18 cellular contexts compared by ENCODE assay signal in genomic region chr21:33028271-33028670, GRCh38. TPM values are rescaled to one million over a fixed set of nuclear protein-coding genes. Genes with fewer than 3 reads are reported as not detected.
DNase-seq lines count a peak whose midpoint lies in the region; ATAC-seq and TF ChIP-seq lines count a peak whose summit lies in the region.
"Had no signal": no experiment of that assay in that cellular context is flagged by ENCODE, and none has a peak within 500 bp of the region (broad histone marks: within the 10 kb centered on the region; RNA-seq: fewer than 3 reads in every experiment).

No MANE protein-coding gene starts in this region.

- no peak overlapping the region for H3K27ac Mint-ChIP-seq in activated CD4-positive, alpha-beta T cell treated with anti-CD3 and anti-CD28 coated beads for 36 hours
- H3K27ac Mint-ChIP-seq in central memory CD8-positive, alpha-beta T cell (ENCODE audit: low read depth) = no peak overlapping the region
- H3K27ac Mint-ChIP-seq: progenitor cell of endocrine pancreas had no signal

- peak overlapping the region; percentile 51 for H3K4me3 Mint-ChIP-seq in activated CD4-positive, alpha-beta T cell treated with anti-CD3 and anti-CD28 coated beads for 36 hours
- H3K4me3 Mint-ChIP-seq in central memory CD8-positive, alpha-beta T cell = peak overlapping the region; percentile 46

- CTCF ChIA-PET in activated CD4-positive, alpha-beta T cell treated with anti-CD3 and anti-CD28 coated beads for 36 hours (lab: Charles Lee) = interaction anchor here (0.5 to 1.2 kb wide), 3 partner anchors 26 to 354 kb away, joined by 3 read pairs; no protein-coding TSS in a partner anchor

- intact Hi-C loops in activated CD4-positive, alpha-beta T cell treated with anti-CD3 and anti-CD28 coated beads for 36 hours (cut with DNase I, micrococcal nuclease) = loop anchor here (2.0 to 10.0 kb wide), 2 partner anchors 43 to 97 kb away; partner anchors contain the start of gene OLIG1 (in 1 of the 2)

- DNase-seq in activated CD4-positive, alpha-beta T cell treated with anti-CD3 and anti-CD28 coated beads for 36 hours = no peak
- DNase-seq in activated CD4-positive, alpha-beta T cell treated with anti-CD3 and anti-CD28 coated beads for 4 hours = no peak
- DNase-seq in GM20000 (ENCODE audit: low spot score) (peak; percentile 34), retina (peak; percentile 42), NCI-H187 treated with DMSO at 0.1 percent for 48 hours (lab: John Stamatoyannopoulos, UW) (no peak)
- DNase-seq in central memory CD8-positive, alpha-beta T cell (ENCODE audit: low spot score in 2 of 2) = no peak
- DNase-seq: activated CD4-positive, CD25-positive, alpha-beta regulatory T cell; effector CD4-positive, alpha-beta T cell; GF-D8; left cardiac atrium; NCI-H1694; testis had no signal

- H3K9me3 Mint-ChIP-seq in activated CD4-positive, alpha-beta T cell treated with anti-CD3 and anti-CD28 coated beads for 36 hours (ENCODE audit: low read depth) = no peaks in the 10 kb centered on the region
- no peaks in the 10 kb centered on the region for H3K9me3 Mint-ChIP-seq in central memory CD8-positive, alpha-beta T cell

- H3K4me1 Mint-ChIP-seq in activated CD4-positive, alpha-beta T cell treated with anti-CD3 and anti-CD28 coated beads for 36 hours = peaks cover 37% of the 10 kb centered on the region
- peaks cover 32% of the 10 kb centered on the region for H3K4me1 Mint-ChIP-seq in central memory CD8-positive, alpha-beta T cell

- peaks cover 72% of the 10 kb centered on the region for H3K27me3 Mint-ChIP-seq in activated CD4-positive, alpha-beta T cell treated with anti-CD3 and anti-CD28 coated beads for 36 hours
- H3K27me3 Mint-ChIP-seq in central memory CD8-positive, alpha-beta T cell = peaks cover 86% of the 10 kb centered on the region

- TF ChIP-seq CTCF in GM20000 (IDR thresholded peaks at IDR 0.05; ENCODE audit: extremely low read depth, missing control alignments) = no peak

- ATAC-seq in activated CD4-positive, alpha-beta T cell treated with anti-CD3 and anti-CD28 coated beads for 36 hours = no peak
- no peak for ATAC-seq in central memory CD8-positive, alpha-beta T cell (replicated peaks; ENCODE audit: extremely low read depth, poor library complexity, severe bottlenecking)
- ATAC-seq in HG02678 (IDR thresholded peaks at IDR 0.05; ENCODE audit: unreplicated experiment) (no peak), GM21619 (IDR thresholded peaks at IDR 0.05; ENCODE audit: unreplicated experiment) (no peak)
- ATAC-seq: left cardiac atrium had no signal

- POLR2A ChIA-PET in activated CD4-positive, alpha-beta T cell treated with anti-CD3 and anti-CD28 coated beads for 36 hours (lab: Charles Lee) = no interaction called here

- no peaks in the 10 kb centered on the region for H3K36me3 Mint-ChIP-seq in activated CD4-positive, alpha-beta T cell treated with anti-CD3 and anti-CD28 coated beads for 36 hours (ENCODE audit: low read depth)
- H3K36me3 Mint-ChIP-seq in central memory CD8-positive, alpha-beta T cell (ENCODE audit: insufficient read depth) = peaks cover 15% of the 10 kb centered on the region

RNA-seq across cellular contexts. Expression of gene OLIG2, which starts 2.5 kb away (rescaled TPM):
- total RNA-seq in activated CD4-positive, alpha-beta T cell treated with anti-CD3 and anti-CD28 coated beads for 36 hours = not detected
- total RNA-seq: A673, HT-29, left cardiac atrium, NCI-H460, testis had no signal

RNA-seq across cellular contexts. Expression of gene OLIG1, which starts 41.7 kb away (rescaled TPM):
- total RNA-seq in activated CD4-positive, alpha-beta T cell treated with anti-CD3 and anti-CD28 coated beads for 36 hours = not detected
- total RNA-seq: A673, HT-29, NCI-H460 had no signal

Comparison
In these comparisons a context has a peak if more than half of its experiments do, and no peak if none do; other contexts are left out.
1. DNase-seq: peak in GM20000 (single experiment) and retina (single experiment); none in activated CD4-positive, alpha-beta T cell treated with anti-CD3 and anti-CD28 coated beads for 36 hours (single experiment), activated CD4-positive, alpha-beta T cell treated with anti-CD3 and anti-CD28 coated beads for 4 hours (0 of 2), central memory CD8-positive, alpha-beta T cell (0 of 2) and NCI-H187 treated with DMSO at 0.1 percent for 48 hours (single experiment).